29 cellular contexts compared by ENCODE assay signal in the genomic region with DNA sequence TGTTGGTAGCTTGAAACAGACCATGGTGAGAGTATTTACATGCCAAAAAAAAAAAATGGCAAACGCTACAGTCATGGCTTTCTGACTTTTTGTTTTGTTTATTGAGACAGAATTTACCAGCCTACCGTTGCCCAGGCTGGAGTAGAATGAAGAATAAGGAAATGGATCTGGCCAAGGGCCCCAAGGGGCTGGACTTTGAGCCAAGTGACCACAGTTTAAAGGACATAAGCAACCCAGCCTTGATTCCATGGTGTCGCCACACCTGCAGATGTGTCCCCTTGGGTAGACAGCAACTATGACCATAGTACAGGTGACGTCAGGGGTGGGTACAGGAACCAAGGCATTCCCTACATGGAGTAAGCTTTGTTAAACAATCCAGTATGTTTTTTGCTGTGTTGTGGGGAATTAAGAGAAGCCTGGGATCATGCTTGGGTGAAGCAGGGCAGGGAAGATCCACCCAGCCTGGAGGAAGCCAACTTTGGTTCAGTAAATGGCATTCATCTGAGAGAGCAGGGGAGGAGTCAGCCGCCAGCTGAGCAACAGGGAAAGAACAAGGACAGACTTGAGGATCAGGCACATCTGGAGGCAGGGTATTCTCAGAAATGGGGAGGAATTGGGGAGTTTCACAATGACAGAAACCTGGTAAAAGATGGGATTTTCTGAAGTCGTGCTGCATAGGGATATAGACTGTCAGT.
DNase-seq lines count a peak whose midpoint lies in the region; ATAC-seq, FAIRE-seq and TF ChIP-seq lines count a peak whose summit lies in the region.
"Had no signal": no experiment of that assay in that cellular context is flagged by ENCODE, and none has a peak within 500 bp of the region (broad histone marks: within the 10 kb centered on the region; RNA-seq: fewer than 3 reads in every experiment).

No MANE protein-coding gene starts in this region.

- peaks cover 1% of the 10 kb centered on the region for H3K36me3 Mint-ChIP-seq in neural progenitor cell
- H3K36me3 Mint-ChIP-seq in Caco-2 (ENCODE audit: insufficient read depth, unreplicated experiment), result no peaks in the 10 kb centered on the region
- H3K36me3 Mint-ChIP-seq: activated CD8-positive, alpha-beta memory T cell treated with anti-CD3 and anti-CD28 coated beads, Interleukin-2, amount 10 ng/mL, durations not matched to agents 7 days and 5 days; CD8-positive, alpha-beta T cell; memory B cell; stimulated activated naive B cell treated with anti-CD40 and anti-IgM and Interleukin-4, amounts not matched to agents 10 μg/mL and 1 μg/mL and 100 μg/mL, for 72 hours had no signal

- peak; percentile 7 for DNase-seq in AG08395 (ENCODE audit: low spot score)
- DNase-seq in MG63, result peak; percentile 58
- peak; percentile 9 to 54 for DNase-seq in foreskin fibroblast
- no peak for DNase-seq in neural progenitor cell (ENCODE audit: low spot score)
- no peak for DNase-seq in GM19239 (ENCODE audit: insufficient read length, low spot score)
- DNase-seq in amygdala (lab: John Stamatoyannopoulos, UW), result no peak
- no peak for DNase-seq in Caco-2
- DNase-seq: activated CD8-positive, alpha-beta memory T cell treated with anti-CD3 and anti-CD28 coated beads, Interleukin-2, amount 10 ng/mL, durations not matched to agents 7 days and 5 days; activated T-cell treated with anti-CD3 and anti-CD28 coated beads, Interleukin-2, amount 50 U/mL, for 48 hours; BE2C; body of pancreas; CD8-positive, alpha-beta T cell; EL; esophagus squamous epithelium; HCEC 1CT; Kasumi-1; left lung; MV-4-11; NCI-H146; NCI-H226; NCI-H526 treated with DMSO at 0.1 percent for 48 hours; PC-9; Right ventricle myocardium superior; stimulated activated naive B cell treated with anti-CD40 and anti-IgM and Interleukin-4, amounts not matched to agents 10 μg/mL and 1 μg/mL and 100 μg/mL, for 72 hours; T-helper 17 cell had no signal

- H3K9me3 ChIP-seq in MG63, result no peaks in the 10 kb centered on the region
- H3K9me3 ChIP-seq in neural progenitor cell (ENCODE audit: low read depth), result no peaks in the 10 kb centered on the region
- no peaks in the 10 kb centered on the region for H3K9me3 ChIP-seq in Caco-2
- H3K9me3 ChIP-seq: BE2C, body of pancreas, esophagus squamous epithelium, gastroesophageal sphincter, left lung had no signal

- TF ChIP-seq CTCF in foreskin fibroblast (IDR thresholded peaks at IDR 0.05; ENCODE audit: low read depth, low read length), result no peak
- TF ChIP-seq CTCF in neural progenitor cell (IDR thresholded peaks at IDR 0.05), result no peak
- TF ChIP-seq CTCF in Caco-2 (IDR thresholded peaks at IDR 0.05; ENCODE audit: insufficient read depth in 1 of 2, low read depth in 1 of 2, low read length in 1 of 2, severe bottlenecking in 1 of 2, unreplicated experiment in 1 of 2), result no peak

- H3F3A ChIP-seq in neural progenitor cell (ENCODE audit: low read depth), result peaks cover under 1% of the 10 kb centered on the region

- H3K4me3 ChIP-seq in MG63 (no peak overlapping the region), foreskin fibroblast (ENCODE audit: low read depth in 1 of 2, low read length in 2 of 2) (no peak overlapping the region), neural progenitor cell (no peak overlapping the region), Caco-2 (ENCODE audit: low read depth, low read length) (no peak overlapping the region)
- H3K4me3 ChIP-seq: body of pancreas, esophagus squamous epithelium, gastroesophageal sphincter, left lung, PC-9 had no signal

- H2AFZ ChIP-seq in neural progenitor cell (replicated peaks), result no peak overlapping the region
- H2AFZ ChIP-seq: PC-9 had no signal

- no peaks in the 10 kb centered on the region for H3K79me2 ChIP-seq in neural progenitor cell (ENCODE audit: low read depth)

- H3K4me1 ChIP-seq in neural progenitor cell (peaks cover 8% of the 10 kb centered on the region), Caco-2 (peaks cover 14% of the 10 kb centered on the region)

- no peak overlapping the region for H3K27ac ChIP-seq in neural progenitor cell
- H3K27ac ChIP-seq: esophagus squamous epithelium, gastroesophageal sphincter, left lung had no signal

- intact Hi-C loops in Caco-2 (cut with micrococcal nuclease; ENCODE audit: unreplicated experiment), result no loop called here

- peak overlapping the region; percentile 94 for H3K27ac Mint-ChIP-seq in neural progenitor cell
- H3K27ac Mint-ChIP-seq in Caco-2 (ENCODE audit: unreplicated experiment), result no peak overlapping the region
- H3K27ac Mint-ChIP-seq: activated CD8-positive, alpha-beta memory T cell treated with anti-CD3 and anti-CD28 coated beads, Interleukin-2, amount 10 ng/mL, durations not matched to agents 7 days and 5 days; CD8-positive, alpha-beta T cell; memory B cell; stimulated activated naive B cell treated with anti-CD40 and anti-IgM and Interleukin-4, amounts not matched to agents 10 μg/mL and 1 μg/mL and 100 μg/mL, for 72 hours; T-helper 17 cell had no signal

- BruUV-seq in Caco-2 (replicated peaks; lab: Mats Ljungman, UMichigan), result no TSS peak

- H3K27me3 ChIP-seq in MG63, result no peaks in the 10 kb centered on the region
- no peaks in the 10 kb centered on the region for H3K27me3 ChIP-seq in neural progenitor cell
- no peaks in the 10 kb centered on the region for H3K27me3 ChIP-seq in Caco-2 (replicated peaks; ENCODE audit: control insufficient read depth, insufficient read depth, low read length)
- H3K27me3 ChIP-seq: BE2C, body of pancreas, gastroesophageal sphincter, left lung had no signal

- peaks cover 7% of the 10 kb centered on the region for H3K9me3 Mint-ChIP-seq in neural progenitor cell
- no peaks in the 10 kb centered on the region for H3K9me3 Mint-ChIP-seq in Caco-2 (ENCODE audit: unreplicated experiment)
- H3K9me3 Mint-ChIP-seq: CD8-positive, alpha-beta T cell; memory B cell; stimulated activated naive B cell treated with anti-CD40 and anti-IgM and Interleukin-4, amounts not matched to agents 10 μg/mL and 1 μg/mL and 100 μg/mL, for 72 hours had no signal

- H3K9ac ChIP-seq in neural progenitor cell, result no peak overlapping the region

- no peak for FAIRE-seq in GM19239 (lab: Jason Lieb, UNC)
- FAIRE-seq: TTC549 had no signal

- CTCF ChIA-PET in Caco-2 (lab: Charles Lee), result no interaction called here

- H3K4me2 ChIP-seq in neural progenitor cell, result no peak overlapping the region

- H4K20me1 ChIP-seq in neural progenitor cell (ENCODE audit: low read depth), result no peaks in the 10 kb centered on the region

- ATAC-seq in GM18520 (IDR thresholded peaks at IDR 0.05; ENCODE audit: unreplicated experiment), result no peak
- ATAC-seq: activated CD8-positive, alpha-beta memory T cell treated with anti-CD3 and anti-CD28 coated beads, Interleukin-2, amount 10 ng/mL, durations not matched to agents 7 days and 5 days; body of pancreas; CD8-positive, alpha-beta T cell; gastroesophageal sphincter; left lung; stimulated activated naive B cell treated with anti-CD40 and anti-IgM and Interleukin-4, amounts not matched to agents 10 μg/mL and 1 μg/mL and 100 μg/mL, for 72 hours; T-helper 17 cell had no signal

- peaks cover 5% of the 10 kb centered on the region for H3K27me3 Mint-ChIP-seq in neural progenitor cell (ENCODE audit: insufficient read depth, low read depth)
- no peaks in the 10 kb centered on the region for H3K27me3 Mint-ChIP-seq in Caco-2 (ENCODE audit: insufficient read depth, unreplicated experiment)

- POLR2A ChIA-PET in Caco-2 (lab: Charles Lee), result no interaction called here

- H3K4me1 Mint-ChIP-seq in neural progenitor cell, result peaks cover 30% of the 10 kb centered on the region
- peaks cover 8% of the 10 kb centered on the region for H3K4me1 Mint-ChIP-seq in Caco-2 (ENCODE audit: low read depth, unreplicated experiment)
- H3K4me1 Mint-ChIP-seq: activated CD8-positive, alpha-beta memory T cell treated with anti-CD3 and anti-CD28 coated beads, Interleukin-2, amount 10 ng/mL, durations not matched to agents 7 days and 5 days; memory B cell; stimulated activated naive B cell treated with anti-CD40 and anti-IgM and Interleukin-4, amounts not matched to agents 10 μg/mL and 1 μg/mL and 100 μg/mL, for 72 hours; T-helper 17 cell had no signal

- no peak overlapping the region for H3K4me3 Mint-ChIP-seq in neural progenitor cell
- no peak overlapping the region for H3K4me3 Mint-ChIP-seq in Caco-2 (ENCODE audit: unreplicated experiment)
- H3K4me3 Mint-ChIP-seq: activated CD8-positive, alpha-beta memory T cell treated with anti-CD3 and anti-CD28 coated beads, Interleukin-2, amount 10 ng/mL, durations not matched to agents 7 days and 5 days; CD8-positive, alpha-beta T cell; memory B cell; stimulated activated naive B cell treated with anti-CD40 and anti-IgM and Interleukin-4, amounts not matched to agents 10 μg/mL and 1 μg/mL and 100 μg/mL, for 72 hours; T-helper 17 cell had no signal

- H3K36me3 ChIP-seq in MG63, result no peaks in the 10 kb centered on the region
- no peaks in the 10 kb centered on the region for H3K36me3 ChIP-seq in neural progenitor cell
- no peaks in the 10 kb centered on the region for H3K36me3 ChIP-seq in Caco-2 (ENCODE audit: control insufficient read depth, insufficient read depth, low read length)
- H3K36me3 ChIP-seq: BE2C, esophagus squamous epithelium, gastroesophageal sphincter, left lung had no signal

Comparison
In these comparisons a context has a peak if more than half of its experiments do, and no peak if none do; other contexts are left out.
1. DNase-seq: peak in AG08395 (single experiment), MG63 (single experiment) and foreskin fibroblast (2 of 2); none in neural progenitor cell (single experiment), GM19239 (single experiment), amygdala (0 of 56) and Caco-2 (0 of 2).